ENCODE assay signal across 14 cellular contexts in the genomic region with DNA sequence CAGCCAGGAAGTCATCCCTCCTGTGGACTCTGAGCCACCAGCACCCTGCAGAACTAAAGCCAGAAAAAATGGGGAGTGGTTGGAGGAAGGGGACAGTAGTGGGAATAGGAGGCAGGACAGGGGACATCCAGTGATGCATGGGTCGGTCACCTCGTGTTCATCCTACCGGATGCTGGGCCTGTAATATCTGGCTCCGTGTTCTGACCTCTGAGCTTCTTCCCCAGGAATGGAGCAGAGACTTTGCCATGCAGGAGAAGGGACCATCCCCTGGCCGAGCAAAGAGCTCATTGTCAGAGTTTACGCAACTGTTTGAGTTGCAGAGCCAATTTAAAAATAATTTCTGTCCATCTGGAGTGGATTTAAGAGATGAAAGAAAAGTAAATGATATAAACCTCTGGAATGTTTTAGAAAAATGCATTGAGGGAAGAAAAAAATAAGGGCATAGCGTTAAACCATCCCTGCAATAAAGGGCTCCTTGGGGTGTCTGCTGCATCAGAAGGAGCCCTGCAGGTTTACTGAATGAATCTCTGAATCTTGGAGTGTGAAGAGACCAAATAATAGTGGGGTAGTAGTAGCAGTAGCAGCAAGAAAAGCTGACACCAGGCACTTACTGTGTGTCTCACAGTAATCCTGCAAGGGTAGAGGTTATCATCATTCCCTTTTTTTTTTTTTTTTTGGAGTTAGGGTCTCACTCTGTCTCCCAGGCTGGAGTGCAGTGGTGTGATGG.
DNase-seq lines count a peak whose midpoint lies in the region; ATAC-seq and TF ChIP-seq lines count a peak whose summit lies in the region.
"Had no signal": no experiment of that assay in that cellular context is flagged by ENCODE, and none has a peak within 500 bp of the region (broad histone marks: within the 10 kb centered on the region; RNA-seq: fewer than 3 reads in every experiment).

No MANE protein-coding gene starts in this region.

- H3K4me1 Mint-ChIP-seq in activated T-helper 17 cell treated with anti-CD3 and anti-CD28 coated beads, Interleukin-2, amount 50 U/mL, for 72 hours: peaks cover 28% of the 10 kb centered on the region
- H3K4me1 Mint-ChIP-seq in type B pancreatic cell (ENCODE audit: unreplicated experiment): peaks cover 16% of the 10 kb centered on the region

- H3K36me3 ChIP-seq in right atrium auricular region (peaks cover 31% of the 10 kb centered on the region), vagina (peaks cover 0 to 14% of the 10 kb centered on the region in 2 donors)

- H3K27me3 Mint-ChIP-seq in activated T-helper 17 cell treated with anti-CD3 and anti-CD28 coated beads, Interleukin-2, amount 50 U/mL, for 72 hours: no peaks in the 10 kb centered on the region
- no peaks in the 10 kb centered on the region for H3K27me3 Mint-ChIP-seq in type B pancreatic cell
- H3K27me3 Mint-ChIP-seq: natural killer cell treated with Interleukin-12 subunit alpha and Interleukin-12 subunit beta and Interleukin-15 and Interleukin-18, amount 100 ng/mL, for 72 hours had no signal

- H3K9me3 ChIP-seq in right atrium auricular region (no peaks in the 10 kb centered on the region), vagina (no peaks in the 10 kb centered on the region)
- H3K9me3 ChIP-seq: BLaER1 treated with 17β-estradiol and CSF1 and Interleukin-3, amounts not matched to agents 10 nM and 100 nM had no signal

- H3K36me3 Mint-ChIP-seq in activated T-helper 17 cell treated with anti-CD3 and anti-CD28 coated beads, Interleukin-2, amount 50 U/mL, for 72 hours (ENCODE audit: low read depth): peaks cover 84% of the 10 kb centered on the region
- peaks cover 44% of the 10 kb centered on the region for H3K36me3 Mint-ChIP-seq in type B pancreatic cell

- H3K27me3 ChIP-seq in right atrium auricular region (no peaks in the 10 kb centered on the region), vagina (no peaks in the 10 kb centered on the region)
- H3K27me3 ChIP-seq: BLaER1 treated with 17β-estradiol and CSF1 and Interleukin-3, amounts not matched to agents 10 nM and 100 nM had no signal

- no peaks in the 10 kb centered on the region for H3K9me3 Mint-ChIP-seq in activated T-helper 17 cell treated with anti-CD3 and anti-CD28 coated beads, Interleukin-2, amount 50 U/mL, for 72 hours
- H3K9me3 Mint-ChIP-seq in type B pancreatic cell: no peaks in the 10 kb centered on the region
- H3K9me3 Mint-ChIP-seq: activated T-cell treated with anti-CD3 and anti-CD28 coated beads, Interleukin-2, amount 50 U/mL, for 4 hours; natural killer cell treated with Interleukin-12 subunit alpha and Interleukin-12 subunit beta and Interleukin-15 and Interleukin-18, amount 100 ng/mL, for 72 hours had no signal

- intact Hi-C loops in left cardiac atrium (cut with DNase I): loop anchor here in 1 of 2 donors (10.0 kb wide), 1 partner anchor 119 kb away; a partner anchor contains a TSS
- intact Hi-C loops in vagina (cut with DNase I): loop anchor here (10.0 kb wide), 1 partner anchor 59 kb away; no protein-coding TSS in a partner anchor

- DNase-seq in right atrium auricular region (ENCODE audit: low spot score) (peak; percentile 75), left cardiac atrium (no peak), foreskin fibroblast (peak; percentile 78 to 89), vagina (ENCODE audit: extremely low spot score in 2 of 2) (peak in 1 of 2 donors; percentile 89), type B pancreatic cell (ENCODE audit: extremely low spot score, unreplicated experiment) (no peak), NCI-H446 (lab: John Stamatoyannopoulos, UW) (no peak), iPS-NIHi11 (ENCODE audit: low spot score) (no peak)
- DNase-seq: activated T-cell treated with anti-CD3 and anti-CD28 coated beads, Interleukin-2, amount 50 U/mL, for 4 hours; GDM1; MM.1S; NCI-H510A had no signal

- H3K4me1 ChIP-seq in right atrium auricular region: peaks cover 0 to 58% of the 10 kb centered on the region in 2 donors
- H3K4me1 ChIP-seq in vagina: peaks cover 65% of the 10 kb centered on the region

- no peak for TF ChIP-seq CTCF in right atrium auricular region (IDR thresholded peaks at IDR 0.05)
- TF ChIP-seq CTCF in foreskin fibroblast (IDR thresholded peaks at IDR 0.05; ENCODE audit: low read depth, low read length): no peak
- TF ChIP-seq CTCF in vagina (IDR thresholded peaks at IDR 0.05): no peak
- TF ChIP-seq CTCF in type B pancreatic cell (conservative IDR thresholded peaks at IDR 0.05): no peak

- TF ChIP-seq POLR2A in vagina (IDR thresholded peaks at IDR 0.05): no peak

- no peak for ATAC-seq in left cardiac atrium
- ATAC-seq in activated T-helper 17 cell treated with anti-CD3 and anti-CD28 coated beads, Interleukin-2, amount 50 U/mL, for 72 hours (replicated peaks): no peak
- ATAC-seq: activated T-cell treated with anti-CD3 and anti-CD28 coated beads, Interleukin-2, amount 50 U/mL, for 4 hours; natural killer cell treated with Interleukin-12 subunit alpha and Interleukin-12 subunit beta and Interleukin-15 and Interleukin-18, amount 100 ng/mL, for 72 hours had no signal

- no peak overlapping the region for H3K4me3 Mint-ChIP-seq in activated T-helper 17 cell treated with anti-CD3 and anti-CD28 coated beads, Interleukin-2, amount 50 U/mL, for 72 hours
- no peak overlapping the region for H3K4me3 Mint-ChIP-seq in type B pancreatic cell
- H3K4me3 Mint-ChIP-seq: activated T-cell treated with anti-CD3 and anti-CD28 coated beads, Interleukin-2, amount 50 U/mL, for 4 hours; natural killer cell treated with Interleukin-12 subunit alpha and Interleukin-12 subunit beta and Interleukin-15 and Interleukin-18, amount 100 ng/mL, for 72 hours had no signal

- no peak overlapping the region for H3K4me3 ChIP-seq in right atrium auricular region
- no peak overlapping the region for H3K4me3 ChIP-seq in foreskin fibroblast (ENCODE audit: low read depth in 1 of 2, low read length in 2 of 2)
- no peak overlapping the region for H3K4me3 ChIP-seq in vagina
- H3K4me3 ChIP-seq: BLaER1 treated with 17β-estradiol and CSF1 and Interleukin-3, amounts not matched to agents 10 nM and 100 nM had no signal

- H3K27ac Mint-ChIP-seq in activated T-helper 17 cell treated with anti-CD3 and anti-CD28 coated beads, Interleukin-2, amount 50 U/mL, for 72 hours: peak overlapping the region; percentile 25
- H3K27ac Mint-ChIP-seq in type B pancreatic cell: no peak overlapping the region
- H3K27ac Mint-ChIP-seq: natural killer cell treated with Interleukin-12 subunit alpha and Interleukin-12 subunit beta and Interleukin-15 and Interleukin-18, amount 100 ng/mL, for 72 hours had no signal

- H3K27ac ChIP-seq in right atrium auricular region: peak overlapping the region in 1 of 2 donors; percentile 41
- H3K27ac ChIP-seq in vagina: peak overlapping the region; percentile 71

Comparison
In these comparisons a context has a peak if more than half of its experiments do, and no peak if none do; other contexts are left out.
1. DNase-seq: peak in right atrium auricular region (single experiment) and foreskin fibroblast (2 of 2); none in left cardiac atrium (single experiment), type B pancreatic cell (single experiment), NCI-H446 (0 of 2) and iPS-NIHi11 (single experiment).